ENCODE assay signal across 1 cellular context in the genomic region with DNA sequence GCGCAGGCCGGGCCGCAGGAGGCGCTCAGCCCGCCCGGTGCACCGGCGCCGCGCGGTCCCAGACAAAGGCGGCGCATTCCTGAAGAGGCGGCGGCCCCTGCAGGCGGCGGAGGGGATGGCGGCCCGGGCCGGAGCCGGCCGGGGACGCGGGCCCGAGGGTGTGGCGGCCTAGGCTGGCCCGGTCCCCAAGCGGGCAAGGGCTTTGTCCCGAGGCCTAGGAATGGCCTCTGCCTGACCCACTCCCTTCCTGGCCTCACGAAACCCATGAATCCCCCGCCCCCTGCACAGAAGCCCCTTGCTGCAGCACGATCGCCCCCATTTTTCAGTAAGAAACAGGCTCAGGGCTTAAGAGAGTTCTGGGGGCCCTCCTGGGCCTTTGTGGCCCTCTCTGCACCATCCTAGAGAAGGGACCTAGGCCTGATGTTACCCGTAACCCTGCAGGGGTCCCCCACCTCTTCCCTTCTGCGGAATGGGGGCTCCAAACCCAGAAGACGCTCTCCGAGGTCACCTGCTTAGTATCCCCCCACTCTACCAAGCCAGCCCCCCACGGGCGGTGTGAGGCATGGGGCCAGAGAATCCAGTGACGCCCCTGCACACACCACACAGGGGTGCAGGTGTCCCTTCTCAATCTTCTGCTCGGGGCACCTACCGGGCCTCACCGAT.
A peak's percentile ranks its signal among the peaks of the same experiment; 100 is the strongest.
TF ChIP-seq lines count a peak whose summit lies in the region.

No MANE protein-coding gene starts in this region.

TF ChIP-seq in K562, 482 proteins besides CTCF, POLR2A, EP300 and RAD21 (continued from another document and continues in another):
- no peak for TF ChIP-seq RBM39 (optimal IDR thresholded peaks at IDR 0.05; ENCODE audit: low read depth, low read length)
- no peak for TF ChIP-seq SMAD3 (CRISPR knock-in tag; conservative IDR thresholded peaks at IDR 0.05)
- no peak; the same call in 1 of the 2 replicates for TF ChIP-seq TRIM28 (IDR thresholded peaks at IDR 0.05)
- TF ChIP-seq GTF2E2 (tag; IDR thresholded peaks at IDR 0.05) = no peak
- no peak for TF ChIP-seq CHD4 (IDR thresholded peaks at IDR 0.05; ENCODE audit: insufficient read depth, insufficient replicate concordance, low read depth, low read length, poor library complexity, severe bottlenecking)
- TF ChIP-seq ZNF445 (CRISPR knock-in tag; IDR thresholded peaks at IDR 0.05; ENCODE audit: low read depth) = no peak
- TF ChIP-seq ZNF212 (CRISPR knock-in tag; IDR thresholded peaks at IDR 0.05) = no peak
- TF ChIP-seq SRSF3 (IDR thresholded peaks at IDR 0.05; ENCODE audit: insufficient read depth, low read length) = no peak
- no peak for TF ChIP-seq NFATC3 (IDR thresholded peaks at IDR 0.05)
- TF ChIP-seq THRAP3 (IDR thresholded peaks at IDR 0.05; ENCODE audit: borderline replicate concordance) = no peak
- TF ChIP-seq, protein P1, sequence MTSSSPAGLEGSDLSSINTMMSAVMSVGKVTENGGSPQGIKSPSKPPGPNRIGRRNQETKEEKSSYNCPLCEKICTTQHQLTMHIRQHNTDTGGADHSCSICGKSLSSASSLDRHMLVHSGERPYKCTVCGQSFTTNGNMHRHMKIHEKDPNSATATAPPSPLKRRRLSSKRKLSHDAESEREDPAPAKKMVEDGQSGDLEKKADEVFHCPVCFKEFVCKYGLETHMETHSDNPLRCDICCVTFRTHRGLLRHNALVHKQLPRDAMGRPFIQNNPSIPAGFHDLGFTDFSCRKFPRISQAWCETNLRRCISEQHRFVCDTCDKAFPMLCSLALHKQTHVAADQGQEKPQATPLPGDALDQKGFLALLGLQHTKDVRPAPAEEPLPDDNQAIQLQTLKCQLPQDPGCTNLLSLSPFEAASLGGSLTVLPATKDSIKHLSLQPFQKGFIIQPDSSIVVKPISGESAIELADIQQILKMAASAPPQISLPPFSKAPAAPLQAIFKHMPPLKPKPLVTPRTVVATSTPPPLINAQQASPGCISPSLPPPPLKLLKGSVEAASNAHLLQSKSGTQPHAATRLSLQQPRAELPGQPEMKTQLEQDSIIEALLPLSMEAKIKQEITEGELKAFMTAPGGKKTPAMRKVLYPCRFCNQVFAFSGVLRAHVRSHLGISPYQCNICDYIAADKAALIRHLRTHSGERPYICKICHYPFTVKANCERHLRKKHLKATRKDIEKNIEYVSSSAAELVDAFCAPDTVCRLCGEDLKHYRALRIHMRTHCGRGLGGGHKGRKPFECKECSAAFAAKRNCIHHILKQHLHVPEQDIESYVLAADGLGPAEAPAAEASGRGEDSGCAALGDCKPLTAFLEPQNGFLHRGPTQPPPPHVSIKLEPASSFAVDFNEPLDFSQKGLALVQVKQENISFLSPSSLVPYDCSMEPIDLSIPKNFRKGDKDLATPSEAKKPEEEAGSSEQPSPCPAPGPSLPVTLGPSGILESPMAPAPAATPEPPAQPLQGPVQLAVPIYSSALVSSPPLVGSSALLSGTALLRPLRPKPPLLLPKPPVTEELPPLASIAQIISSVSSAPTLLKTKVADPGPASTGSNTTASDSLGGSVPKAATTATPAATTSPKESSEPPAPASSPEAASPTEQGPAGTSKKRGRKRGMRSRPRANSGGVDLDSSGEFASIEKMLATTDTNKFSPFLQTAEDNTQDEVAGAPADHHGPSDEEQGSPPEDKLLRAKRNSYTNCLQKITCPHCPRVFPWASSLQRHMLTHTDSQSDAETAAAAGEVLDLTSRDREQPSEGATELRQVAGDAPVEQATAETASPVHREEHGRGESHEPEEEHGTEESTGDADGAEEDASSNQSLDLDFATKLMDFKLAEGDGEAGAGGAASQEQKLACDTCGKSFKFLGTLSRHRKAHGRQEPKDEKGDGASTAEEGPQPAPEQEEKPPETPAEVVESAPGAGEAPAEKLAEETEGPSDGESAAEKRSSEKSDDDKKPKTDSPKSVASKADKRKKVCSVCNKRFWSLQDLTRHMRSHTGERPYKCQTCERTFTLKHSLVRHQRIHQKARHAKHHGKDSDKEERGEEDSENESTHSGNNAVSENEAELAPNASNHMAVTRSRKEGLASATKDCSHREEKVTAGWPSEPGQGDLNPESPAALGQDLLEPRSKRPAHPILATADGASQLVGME (CRISPR knock-in tag; IDR thresholded peaks at IDR 0.05) = peak; percentile 92
- no peak for TF ChIP-seq TCFL5 (CRISPR knock-in tag; conservative IDR thresholded peaks at IDR 0.05)
- TF ChIP-seq, protein P2, sequence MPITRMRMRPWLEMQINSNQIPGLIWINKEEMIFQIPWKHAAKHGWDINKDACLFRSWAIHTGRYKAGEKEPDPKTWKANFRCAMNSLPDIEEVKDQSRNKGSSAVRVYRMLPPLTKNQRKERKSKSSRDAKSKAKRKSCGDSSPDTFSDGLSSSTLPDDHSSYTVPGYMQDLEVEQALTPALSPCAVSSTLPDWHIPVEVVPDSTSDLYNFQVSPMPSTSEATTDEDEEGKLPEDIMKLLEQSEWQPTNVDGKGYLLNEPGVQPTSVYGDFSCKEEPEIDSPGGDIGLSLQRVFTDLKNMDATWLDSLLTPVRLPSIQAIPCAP (CRISPR knock-in tag; IDR thresholded peaks at IDR 0.05; ENCODE audit: borderline replicate concordance) = no peak
- no peak for TF ChIP-seq SMARCB1 (IDR thresholded peaks at IDR 0.05; ENCODE audit: insufficient read length, low read depth)
- TF ChIP-seq TRIM24 (IDR thresholded peaks at IDR 0.05) = no peak
- TF ChIP-seq, protein P3, sequence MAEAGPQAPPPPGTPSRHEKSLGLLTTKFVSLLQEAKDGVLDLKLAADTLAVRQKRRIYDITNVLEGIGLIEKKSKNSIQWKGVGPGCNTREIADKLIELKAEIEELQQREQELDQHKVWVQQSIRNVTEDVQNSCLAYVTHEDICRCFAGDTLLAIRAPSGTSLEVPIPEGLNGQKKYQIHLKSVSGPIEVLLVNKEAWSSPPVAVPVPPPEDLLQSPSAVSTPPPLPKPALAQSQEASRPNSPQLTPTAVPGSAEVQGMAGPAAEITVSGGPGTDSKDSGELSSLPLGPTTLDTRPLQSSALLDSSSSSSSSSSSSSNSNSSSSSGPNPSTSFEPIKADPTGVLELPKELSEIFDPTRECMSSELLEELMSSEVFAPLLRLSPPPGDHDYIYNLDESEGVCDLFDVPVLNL (CRISPR knock-in tag; IDR thresholded peaks at IDR 0.05; ENCODE audit: low read depth) = no peak
- no peak for TF ChIP-seq PHTF2 (CRISPR knock-in tag; IDR thresholded peaks at IDR 0.05)
- TF ChIP-seq CEBPG (CRISPR knock-in tag; IDR thresholded peaks at IDR 0.05) = no peak
- TF ChIP-seq CEBPG (tag; conservative IDR thresholded peaks at IDR 0.05 in 1 of 2, IDR thresholded peaks at IDR 0.05 in 1 of 2) = no peak
- TF ChIP-seq SLC30A9 (CRISPR knock-in tag; IDR thresholded peaks at IDR 0.05) = no peak
- no peak; the same call in 1 of the 2 replicates for TF ChIP-seq ZNF24 (IDR thresholded peaks at IDR 0.05)
- TF ChIP-seq, protein P4, sequence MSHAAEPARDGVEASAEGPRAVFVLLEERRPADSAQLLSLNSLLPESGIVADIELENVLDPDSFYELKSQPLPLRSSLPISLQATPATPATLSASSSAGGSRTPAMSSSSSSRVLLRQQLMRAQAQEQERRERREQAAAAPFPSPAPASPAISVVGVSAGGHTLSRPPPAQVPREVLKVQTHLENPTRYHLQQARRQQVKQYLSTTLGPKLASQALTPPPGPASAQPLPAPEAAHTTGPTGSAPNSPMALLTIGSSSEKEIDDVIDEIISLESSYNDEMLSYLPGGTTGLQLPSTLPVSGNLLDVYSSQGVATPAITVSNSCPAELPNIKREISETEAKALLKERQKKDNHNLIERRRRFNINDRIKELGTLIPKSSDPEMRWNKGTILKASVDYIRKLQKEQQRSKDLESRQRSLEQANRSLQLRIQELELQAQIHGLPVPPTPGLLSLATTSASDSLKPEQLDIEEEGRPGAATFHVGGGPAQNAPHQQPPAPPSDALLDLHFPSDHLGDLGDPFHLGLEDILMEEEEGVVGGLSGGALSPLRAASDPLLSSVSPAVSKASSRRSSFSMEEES (CRISPR knock-in tag; IDR thresholded peaks at IDR 0.05) = no peak
- TF ChIP-seq RUNX1 (IDR thresholded peaks at IDR 0.05; ENCODE audit: low read depth) = peak; percentile 85
- no peak for TF ChIP-seq POLR2G (IDR thresholded peaks at IDR 0.05; ENCODE audit: low read depth, low read length)
- TF ChIP-seq, protein P5, sequence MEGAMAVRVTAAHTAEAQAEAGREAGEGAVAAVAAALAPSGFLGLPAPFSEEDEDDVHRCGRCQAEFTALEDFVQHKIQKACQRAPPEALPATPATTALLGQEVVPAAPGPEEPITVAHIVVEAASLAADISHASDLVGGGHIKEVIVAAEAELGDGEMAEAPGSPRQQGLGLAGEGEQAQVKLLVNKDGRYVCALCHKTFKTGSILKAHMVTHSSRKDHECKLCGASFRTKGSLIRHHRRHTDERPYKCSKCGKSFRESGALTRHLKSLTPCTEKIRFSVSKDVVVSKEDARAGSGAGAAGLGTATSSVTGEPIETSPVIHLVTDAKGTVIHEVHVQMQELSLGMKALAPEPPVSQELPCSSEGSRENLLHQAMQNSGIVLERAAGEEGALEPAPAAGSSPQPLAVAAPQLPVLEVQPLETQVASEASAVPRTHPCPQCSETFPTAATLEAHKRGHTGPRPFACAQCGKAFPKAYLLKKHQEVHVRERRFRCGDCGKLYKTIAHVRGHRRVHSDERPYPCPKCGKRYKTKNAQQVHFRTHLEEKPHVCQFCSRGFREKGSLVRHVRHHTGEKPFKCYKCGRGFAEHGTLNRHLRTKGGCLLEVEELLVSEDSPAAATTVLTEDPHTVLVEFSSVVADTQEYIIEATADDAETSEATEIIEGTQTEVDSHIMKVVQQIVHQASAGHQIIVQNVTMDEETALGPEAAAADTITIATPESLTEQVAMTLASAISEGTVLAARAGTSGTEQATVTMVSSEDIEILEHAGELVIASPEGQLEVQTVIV (CRISPR knock-in tag; IDR thresholded peaks at IDR 0.05; ENCODE audit: borderline replicate concordance) = no peak; the same call in 1 of the 2 replicates
- no peak for TF ChIP-seq XRCC3 (IDR thresholded peaks at IDR 0.05)
- no peak for TF ChIP-seq ZNF561 (CRISPR knock-in tag; conservative IDR thresholded peaks at IDR 0.05)
- no peak for TF ChIP-seq DDX20 (tag; IDR thresholded peaks at IDR 0.05; ENCODE audit: low read depth)
- TF ChIP-seq, protein P6, sequence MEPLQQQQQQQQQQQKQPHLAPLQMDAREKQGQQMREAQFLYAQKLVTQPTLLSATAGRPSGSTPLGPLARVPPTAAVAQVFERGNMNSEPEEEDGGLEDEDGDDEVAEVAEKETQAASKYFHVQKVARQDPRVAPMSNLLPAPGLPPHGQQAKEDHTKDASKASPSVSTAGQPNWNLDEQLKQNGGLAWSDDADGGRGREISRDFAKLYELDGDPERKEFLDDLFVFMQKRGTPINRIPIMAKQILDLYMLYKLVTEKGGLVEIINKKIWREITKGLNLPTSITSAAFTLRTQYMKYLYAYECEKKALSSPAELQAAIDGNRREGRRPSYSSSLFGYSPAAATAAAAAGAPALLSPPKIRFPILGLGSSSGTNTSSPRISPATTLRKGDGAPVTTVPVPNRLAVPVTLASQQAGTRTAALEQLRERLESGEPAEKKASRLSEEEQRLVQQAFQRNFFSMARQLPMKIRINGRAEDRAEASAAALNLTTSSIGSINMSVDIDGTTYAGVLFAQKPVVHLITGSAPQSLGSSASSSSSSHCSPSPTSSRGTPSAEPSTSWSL (CRISPR knock-in tag; IDR thresholded peaks at IDR 0.05; ENCODE audit: borderline replicate concordance) = 0 out of 2 replicates have a peak, but pooled peaks have one; percentile 33
- TF ChIP-seq, protein P7, sequence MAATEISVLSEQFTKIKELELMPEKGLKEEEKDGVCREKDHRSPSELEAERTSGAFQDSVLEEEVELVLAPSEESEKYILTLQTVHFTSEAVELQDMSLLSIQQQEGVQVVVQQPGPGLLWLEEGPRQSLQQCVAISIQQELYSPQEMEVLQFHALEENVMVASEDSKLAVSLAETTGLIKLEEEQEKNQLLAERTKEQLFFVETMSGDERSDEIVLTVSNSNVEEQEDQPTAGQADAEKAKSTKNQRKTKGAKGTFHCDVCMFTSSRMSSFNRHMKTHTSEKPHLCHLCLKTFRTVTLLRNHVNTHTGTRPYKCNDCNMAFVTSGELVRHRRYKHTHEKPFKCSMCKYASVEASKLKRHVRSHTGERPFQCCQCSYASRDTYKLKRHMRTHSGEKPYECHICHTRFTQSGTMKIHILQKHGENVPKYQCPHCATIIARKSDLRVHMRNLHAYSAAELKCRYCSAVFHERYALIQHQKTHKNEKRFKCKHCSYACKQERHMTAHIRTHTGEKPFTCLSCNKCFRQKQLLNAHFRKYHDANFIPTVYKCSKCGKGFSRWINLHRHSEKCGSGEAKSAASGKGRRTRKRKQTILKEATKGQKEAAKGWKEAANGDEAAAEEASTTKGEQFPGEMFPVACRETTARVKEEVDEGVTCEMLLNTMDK (IDR thresholded peaks at IDR 0.05; ENCODE audit: borderline replicate concordance, insufficient read depth, low read depth, low read length, poor library complexity, severe bottlenecking) = peak; percentile 79
- peak; percentile 53; the same call in 1 of the 2 replicates for TF ChIP-seq TARDBP (IDR thresholded peaks at IDR 0.05)
- TF ChIP-seq TAF15 (IDR thresholded peaks at IDR 0.05; ENCODE audit: low read depth, low read length) = no peak
- TF ChIP-seq ZNF217 (CRISPR knock-in tag; IDR thresholded peaks at IDR 0.05) = no peak
- TF ChIP-seq HDAC3 (IDR thresholded peaks at IDR 0.05; ENCODE audit: borderline replicate concordance, partially characterized antibody) = no peak
- TF ChIP-seq SUPT5H (IDR thresholded peaks at IDR 0.05) = no peak
- no peak for TF ChIP-seq FOXJ3 (CRISPR knock-in tag; IDR thresholded peaks at IDR 0.05)
- TF ChIP-seq MXI1 (IDR thresholded peaks at IDR 0.05; ENCODE audit: low read depth, low read length) = no peak
- TF ChIP-seq IFI16 (CRISPR knock-in tag; IDR thresholded peaks at IDR 0.05) = no peak
- TF ChIP-seq ZNF785 (CRISPR knock-in tag; IDR thresholded peaks at IDR 0.05) = no peak
- peak in 1 of 2 experiments; percentile 90; a peak in 3 of 4 replicates for TF ChIP-seq RCOR1 (IDR thresholded peaks at IDR 0.05; ENCODE audit: borderline replicate concordance in 1 of 2, low read depth in 2 of 2, low read length in 2 of 2)
- no peak for TF ChIP-seq ZKSCAN8 (CRISPR knock-in tag; IDR thresholded peaks at IDR 0.05)
- TF ChIP-seq PTRF (tag; IDR thresholded peaks at IDR 0.05) = no peak
- peak; percentile 71 for TF ChIP-seq BHLHE40 (IDR thresholded peaks at IDR 0.05; ENCODE audit: low read length)
- peak; percentile 55 for TF ChIP-seq ZNF143 (CRISPR knock-in tag; IDR thresholded peaks at IDR 0.05)
- peak; percentile 87; the same call in 1 of the 2 replicates for TF ChIP-seq ZNF583 (CRISPR knock-in tag; IDR thresholded peaks at IDR 0.05)
- no peak for TF ChIP-seq POLR2H (tag; IDR thresholded peaks at IDR 0.05; ENCODE audit: low read depth)
- TF ChIP-seq ARHGAP35 (IDR thresholded peaks at IDR 0.05; ENCODE audit: partially characterized antibody) = peak; percentile 3
- TF ChIP-seq, protein P8, sequence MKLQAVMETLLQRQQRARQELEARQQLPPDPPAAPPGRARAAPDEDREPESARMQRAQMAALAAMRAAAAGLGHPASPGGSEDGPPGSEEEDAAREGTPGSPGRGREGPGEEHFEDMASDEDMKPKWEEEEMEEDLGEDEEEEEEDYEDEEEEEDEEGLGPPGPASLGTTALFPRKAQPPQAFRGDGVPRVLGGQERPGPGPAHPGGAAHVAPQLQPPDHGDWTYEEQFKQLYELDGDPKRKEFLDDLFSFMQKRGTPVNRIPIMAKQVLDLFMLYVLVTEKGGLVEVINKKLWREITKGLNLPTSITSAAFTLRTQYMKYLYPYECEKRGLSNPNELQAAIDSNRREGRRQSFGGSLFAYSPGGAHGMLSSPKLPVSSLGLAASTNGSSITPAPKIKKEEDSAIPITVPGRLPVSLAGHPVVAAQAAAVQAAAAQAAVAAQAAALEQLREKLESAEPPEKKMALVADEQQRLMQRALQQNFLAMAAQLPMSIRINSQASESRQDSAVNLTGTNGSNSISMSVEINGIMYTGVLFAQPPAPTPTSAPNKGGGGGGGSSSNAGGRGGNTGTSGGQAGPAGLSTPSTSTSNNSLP (IDR thresholded peaks at IDR 0.05; ENCODE audit: borderline replicate concordance, low read depth, low read length) = no peak
- TF ChIP-seq HDAC8 (tag; IDR thresholded peaks at IDR 0.05) = no peak
